Comparison of ENCODE assay signal across 21 cellular contexts in the genomic region with DNA sequence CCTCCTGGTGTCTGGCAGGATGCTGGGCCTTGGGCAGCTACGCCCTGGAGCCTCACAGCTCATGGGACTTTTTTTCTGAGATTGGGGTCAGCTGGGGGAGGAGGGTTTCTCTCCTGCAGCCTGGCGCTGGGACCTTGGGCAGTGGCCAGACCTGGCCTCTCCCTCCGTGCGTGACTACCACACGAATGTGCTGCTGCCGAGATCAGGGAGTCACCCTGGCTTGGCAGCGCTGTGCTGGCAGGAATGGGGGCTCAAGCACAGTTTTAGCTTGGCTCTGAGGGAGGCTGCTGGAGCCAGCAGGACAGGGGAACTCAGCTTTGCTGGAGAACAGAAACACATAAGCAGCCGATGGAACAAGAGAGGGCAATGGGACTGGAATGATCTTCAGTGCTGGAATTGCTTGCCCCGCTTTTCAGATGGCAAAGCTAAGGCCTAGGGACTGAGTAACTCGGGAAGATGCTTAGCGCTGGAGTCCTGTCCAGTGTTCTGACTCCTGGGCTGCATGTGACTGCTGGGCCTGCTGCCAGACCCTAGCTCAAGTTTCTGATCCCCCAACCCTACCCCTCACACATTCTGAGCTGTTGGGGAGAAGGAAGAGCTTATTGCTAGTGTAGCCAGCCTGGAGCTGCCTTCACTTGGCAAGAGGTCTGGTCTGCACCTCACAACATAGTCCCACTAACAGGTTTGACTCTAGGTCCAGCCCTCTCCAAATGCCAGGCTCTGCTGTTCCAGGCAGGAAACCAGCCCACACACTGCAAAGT.
DNase-seq lines count a peak whose midpoint lies in the region; ATAC-seq, FAIRE-seq and TF ChIP-seq lines count a peak whose summit lies in the region.
"Had no signal": no experiment of that assay in that cellular context is flagged by ENCODE, and none has a peak within 500 bp of the region (broad histone marks: within the 10 kb centered on the region; RNA-seq: fewer than 3 reads in every experiment).

No MANE protein-coding gene starts in this region.

- H2AFZ ChIP-seq in H1 (ENCODE audit: low read length) (no peak overlapping the region), mesenchymal stem cell (ENCODE audit: low read depth, low read length) (no peak overlapping the region)

- DNase-seq in Right ventricle myocardium inferior (ENCODE audit: missing footprints) (no peak), cardiac septum (ENCODE audit: low spot score) (no peak), H1 (ENCODE audit: low read depth in 1 of 2, low spot score in 2 of 2) (no peak), mesenchymal stem cell (no peak), aorta (peak; percentile 69 to 86)
- no peak for DNase-seq in stimulated activated naive CD8-positive, alpha-beta T cell treated with anti-CD3 and anti-CD28 coated beads, Interleukin-15, amount 100 ng/mL, for 72 hours
- DNase-seq in activated CD4-positive, alpha-beta T cell treated with anti-CD3 and anti-CD28 coated beads, Interleukin-2, amount 50 U/mL, for 48 hours: no peak
- DNase-seq: activated CD4-positive, alpha-beta T cell treated with anti-CD3 and anti-CD28 coated beads for 36 hours; activated naive CD4-positive, alpha-beta T cell treated with anti-CD3 and anti-CD28 coated beads, Interleukin-2, amount 50 U/mL, for 16 hours; activated T-cell treated with anti-CD3 and anti-CD28 coated beads for 4 hours; CD8-positive, alpha-beta T cell; effector memory CD4-positive, alpha-beta T cell; gastrocnemius medialis; Kasumi-1; midbrain; NCI-H1930; NCI-H69; RPMI8226; T-helper 17 cell had no signal

- H2AK5ac ChIP-seq in H1 (ENCODE audit: low read depth, low read length) (no peak overlapping the region), mesenchymal stem cell (ENCODE audit: low read length, severe bottlenecking) (no peak overlapping the region)

- H3K4ac ChIP-seq in H1 (replicated peaks; ENCODE audit: insufficient read length, low read depth, low read length): no peak overlapping the region
- H3K4ac ChIP-seq in mesenchymal stem cell (ENCODE audit: low read depth in 1 of 2, low read length in 2 of 2): peak overlapping the region; percentile 41 to 54

- H4K91ac ChIP-seq in H1 (replicated peaks; ENCODE audit: insufficient read length, low read length) (no peak overlapping the region), mesenchymal stem cell (ENCODE audit: low read length) (peak overlapping the region; percentile 65)

- peak overlapping the region; percentile 5; the same call in 1 of the 2 replicates for H4K8ac ChIP-seq in H1 (ENCODE audit: extremely low read depth, insufficient read depth, low read length)
- peak overlapping the region; percentile 29 for H4K8ac ChIP-seq in mesenchymal stem cell (ENCODE audit: low read length)

- intact Hi-C loops in Right ventricle myocardium inferior (cut with DNase I) (no loop called here), cardiac septum (cut with DNase I) (loop anchor here (5.0 kb wide), 1 partner anchor 37 kb away; no protein-coding TSS in a partner anchor), aorta (cut with DNase I) (no loop called here)

- no peak for TF ChIP-seq RAD21 in H1 (IDR thresholded peaks at IDR 0.05 in 1 of 2, conservative IDR thresholded peaks at IDR 0.05 in 1 of 2; ENCODE audit: low read depth in 2 of 2, low read length in 2 of 2)

- no peak overlapping the region for H4K5ac ChIP-seq in H1 (ENCODE audit: insufficient read length, low read depth, low read length)

- no peak overlapping the region for H3K9ac ChIP-seq in H1 (replicated peaks in 1 of 4; ENCODE audit: extremely low read depth in 1 of 4, low read depth in 3 of 4, low read length in 3 of 4)
- H3K9ac ChIP-seq in mesenchymal stem cell (ENCODE audit: low read length): peak overlapping the region; percentile 42

- ATAC-seq in Right ventricle myocardium inferior (peak; percentile 67), aorta (ENCODE audit: low FRiP score) (peak; percentile 34), GM19395 (IDR thresholded peaks at IDR 0.05; ENCODE audit: unreplicated experiment) (no peak)
- no peak for ATAC-seq in stimulated activated naive CD8-positive, alpha-beta T cell treated with anti-CD3 and anti-CD28 coated beads, Interleukin-15, amount 100 ng/mL, for 72 hours
- ATAC-seq: activated CD4-positive, alpha-beta T cell treated with anti-CD3 and anti-CD28 coated beads for 36 hours; CD8-positive, alpha-beta T cell; gastrocnemius medialis; GM12878; T-helper 17 cell had no signal

- H3K27ac ChIP-seq in H1 (ENCODE audit: low read depth, low read length) (no peak overlapping the region), mesenchymal stem cell (ENCODE audit: low read length, poor library complexity, severe bottlenecking) (no peak overlapping the region), aorta (ENCODE audit: low read depth in 1 of 2, low read length in 2 of 2) (no peak overlapping the region)
- H3K27ac ChIP-seq: gastrocnemius medialis had no signal

- no peak for TF ChIP-seq CTCF in H1 (IDR thresholded peaks at IDR 0.05; ENCODE audit: control extremely low read depth in 1 of 3, insufficient read depth in 1 of 3, low read depth in 1 of 3, low read length in 3 of 3)

- H3K27me3 ChIP-seq in H1 (replicated peaks in 1 of 4; ENCODE audit: control insufficient read depth in 3 of 4, extremely low read depth in 1 of 4, insufficient read depth in 3 of 4, low read length in 3 of 4): no peaks in the 10 kb centered on the region
- H3K27me3 ChIP-seq in mesenchymal stem cell (ENCODE audit: control insufficient read depth in 1 of 2, insufficient read depth in 1 of 2, low read length in 2 of 2): no peaks in the 10 kb centered on the region
- no peaks in the 10 kb centered on the region for H3K27me3 ChIP-seq in aorta (ENCODE audit: control insufficient read depth in 1 of 2, insufficient read depth in 2 of 2, low read length in 1 of 2)
- H3K27me3 ChIP-seq: gastrocnemius medialis had no signal

- no peaks in the 10 kb centered on the region for H3K9me3 Mint-ChIP-seq in stimulated activated naive CD8-positive, alpha-beta T cell treated with anti-CD3 and anti-CD28 coated beads, Interleukin-15, amount 100 ng/mL, for 72 hours
- H3K9me3 Mint-ChIP-seq: CD8-positive, alpha-beta T cell had no signal

- no peaks in the 10 kb centered on the region for H3K79me1 ChIP-seq in H1 (ENCODE audit: low read depth, low read length)
- peaks cover 44% of the 10 kb centered on the region for H3K79me1 ChIP-seq in mesenchymal stem cell (replicated peaks; ENCODE audit: low read length, poor library complexity, severe bottlenecking)

- H3K36me3 ChIP-seq in H1 (ENCODE audit: control insufficient read depth in 2 of 4, insufficient read depth in 4 of 4, low read length in 3 of 4): no peaks in the 10 kb centered on the region
- peaks cover 10 to 17% of the 10 kb centered on the region in 2 experiments for H3K36me3 ChIP-seq in mesenchymal stem cell (ENCODE audit: control insufficient read depth in 1 of 2, insufficient read depth in 2 of 2, low read depth in 1 of 2, low read length in 2 of 2)
- no peaks in the 10 kb centered on the region for H3K36me3 ChIP-seq in aorta (ENCODE audit: control insufficient read depth in 1 of 2, insufficient read depth in 2 of 2, low read length in 1 of 2)
- H3K36me3 ChIP-seq: gastrocnemius medialis had no signal

- H3K14ac ChIP-seq in H1 (ENCODE audit: insufficient read length) (no peak overlapping the region), mesenchymal stem cell (ENCODE audit: low read length in 2 of 2) (peak overlapping the region in 1 of 2 experiments; percentile 74)

- no peaks in the 10 kb centered on the region for H3K79me2 ChIP-seq in H1 (ENCODE audit: control insufficient read depth in 1 of 2, insufficient read depth in 2 of 2, low read length in 2 of 2)

- H3K4me1 Mint-ChIP-seq in stimulated activated naive CD8-positive, alpha-beta T cell treated with anti-CD3 and anti-CD28 coated beads, Interleukin-15, amount 100 ng/mL, for 72 hours: no peaks in the 10 kb centered on the region
- H3K4me1 Mint-ChIP-seq: activated CD4-positive, alpha-beta T cell treated with anti-CD3 and anti-CD28 coated beads for 36 hours; T-helper 17 cell had no signal

- no peak overlapping the region for H2BK12ac ChIP-seq in H1 (ENCODE audit: low read depth, low read length)
- H2BK12ac ChIP-seq in mesenchymal stem cell (ENCODE audit: low read length in 2 of 2): peak overlapping the region; percentile 34 to 83

- no peak for TF ChIP-seq POLR2A in H1 (IDR thresholded peaks at IDR 0.05; ENCODE audit: control extremely low read depth in 1 of 2, low read depth in 2 of 2, low read length in 2 of 2)

- H3K4me3 Mint-ChIP-seq in stimulated activated naive CD8-positive, alpha-beta T cell treated with anti-CD3 and anti-CD28 coated beads, Interleukin-15, amount 100 ng/mL, for 72 hours: no peak overlapping the region
- H3K4me3 Mint-ChIP-seq: activated CD4-positive, alpha-beta T cell treated with anti-CD3 and anti-CD28 coated beads for 36 hours; CD8-positive, alpha-beta T cell; T-helper 17 cell had no signal

- no peak overlapping the region for H2BK120ac ChIP-seq in H1 (replicated peaks; ENCODE audit: low read depth, low read length)
- no peak overlapping the region for H2BK120ac ChIP-seq in mesenchymal stem cell (ENCODE audit: low read depth, low read length)

- CTCF ChIA-PET in H1 (lab: Charles Lee; ENCODE audit: partially characterized antibody): interaction anchor here (0.6 to 3.8 kb wide), 14 partner anchors 9 to 251 kb away, joined by 3 to 21 read pairs (median 3); no protein-coding TSS in a partner anchor

- no peak overlapping the region for H2BK15ac ChIP-seq in H1 (ENCODE audit: low read length)
- no peak overlapping the region for H2BK15ac ChIP-seq in mesenchymal stem cell (ENCODE audit: low read depth, poor library complexity, severe bottlenecking)

- H3K4me2 ChIP-seq in H1 (ENCODE audit: insufficient read depth in 1 of 2, low read depth in 2 of 2, low read length in 2 of 2) (no peak overlapping the region), mesenchymal stem cell (ENCODE audit: low read length, poor library complexity, severe bottlenecking) (no peak overlapping the region)

- WGBS in H1 (ENCODE audit: extremely low coverage in 1 of 2, insufficient coverage in 1 of 2, insufficient read length in 1 of 2, insufficient replicate concordance in 2 of 2, low coverage in 1 of 2, low lambda C conversion rate in 2 of 2, missing lambda C conversion rate in 1 of 2), 2 experiments: 82% methylated on average over 11 of the region's 11 CpGs; no CpG with 5 or more reads in 1 of the 2 experiments
- WGBS in mesenchymal stem cell: 91% methylated on average over 9 of the region's 11 CpGs
- 16 to 23% methylated on average over 10 to 11 of the region's 11 CpGs for WGBS in aorta, 2 donors

- H3K23ac ChIP-seq in H1 (ENCODE audit: insufficient read length) (no peak overlapping the region), mesenchymal stem cell (ENCODE audit: low read length in 2 of 2) (no peak overlapping the region)

- H3K4me1 ChIP-seq in H1 (replicated peaks in 1 of 4; ENCODE audit: control insufficient read depth in 3 of 4, insufficient read depth in 4 of 4, low read length in 3 of 4): 0 out of 7 replicates have a peak, but pooled peaks cover 0 to 3% (median 0%) of the 10 kb centered on the region in 4 experiments
- peaks cover 12% of the 10 kb centered on the region for H3K4me1 ChIP-seq in mesenchymal stem cell (ENCODE audit: control insufficient read depth, insufficient read depth, low read depth, low read length)
- H3K4me1 ChIP-seq in aorta (ENCODE audit: control insufficient read depth in 1 of 2, insufficient read depth in 2 of 2, low read length in 2 of 2): no peaks in the 10 kb centered on the region

- H4K20me1 ChIP-seq in H1 (replicated peaks in 1 of 2; ENCODE audit: control insufficient read depth in 1 of 2, insufficient read depth in 2 of 2, low read length in 2 of 2): peaks cover 1 to 2% of the 10 kb centered on the region in 2 experiments

- no peak for TF ChIP-seq EP300 in H1 (IDR thresholded peaks at IDR 0.05; ENCODE audit: borderline replicate concordance in 1 of 2, low read depth in 2 of 2, low read length in 2 of 2)

- peaks cover 3% of the 10 kb centered on the region; the same call in 1 of the 2 replicates for H3K23me2 ChIP-seq in H1 (ENCODE audit: low read depth, low read length)

- no peak overlapping the region for H2BK20ac ChIP-seq in H1 (ENCODE audit: low read length)

- H2BK5ac ChIP-seq in H1 (ENCODE audit: low read depth, low read length) (no peak overlapping the region), mesenchymal stem cell (ENCODE audit: low read depth, low read length, poor library complexity, severe bottlenecking) (no peak overlapping the region)

- POLR2A ChIA-PET in H1 (lab: Charles Lee; ENCODE audit: partially characterized antibody): interaction anchor here (0.8 to 1.4 kb wide), 3 partner anchors 10 to 106 kb away, joined by 3 to 4 read pairs (median 4); no protein-coding TSS in a partner anchor

- H3K4me3 ChIP-seq in H1 (ENCODE audit: extremely low read depth in 1 of 4, insufficient read depth in 2 of 4, low read depth in 3 of 4, low read length in 4 of 4) (no peak overlapping the region), mesenchymal stem cell (ENCODE audit: insufficient read depth in 1 of 2, low read depth in 1 of 2, low read length in 2 of 2) (no peak overlapping the region), aorta (ENCODE audit: low read length in 2 of 2) (no peak overlapping the region)
- H3K4me3 ChIP-seq: gastrocnemius medialis, GM12878 had no signal

- peak overlapping the region in 1 of 2 donors; percentile 51 for H3K27ac Mint-ChIP-seq in stimulated activated naive CD8-positive, alpha-beta T cell treated with anti-CD3 and anti-CD28 coated beads, Interleukin-15, amount 100 ng/mL, for 72 hours
- H3K27ac Mint-ChIP-seq: activated CD4-positive, alpha-beta T cell treated with anti-CD3 and anti-CD28 coated beads for 36 hours; CD8-positive, alpha-beta T cell; T-helper 17 cell had no signal

- H3K9me3 ChIP-seq in H1 (ENCODE audit: insufficient read depth in 2 of 2, low read depth in 1 of 2, low read length in 1 of 2) (no peaks in the 10 kb centered on the region), mesenchymal stem cell (ENCODE audit: control insufficient read depth, low read length) (no peaks in the 10 kb centered on the region), aorta (ENCODE audit: control insufficient read depth, low read length) (no peaks in the 10 kb centered on the region)
- H3K9me3 ChIP-seq: gastrocnemius medialis had no signal

- no peak overlapping the region for H3K18ac ChIP-seq in H1 (ENCODE audit: extremely low read depth, low read length)
- H3K18ac ChIP-seq in mesenchymal stem cell (ENCODE audit: low read depth in 1 of 2, low read length in 2 of 2): peak overlapping the region; percentile 56 to 79

- no peaks in the 10 kb centered on the region for H3K27me3 Mint-ChIP-seq in stimulated activated naive CD8-positive, alpha-beta T cell treated with anti-CD3 and anti-CD28 coated beads, Interleukin-15, amount 100 ng/mL, for 72 hours
- H3K27me3 Mint-ChIP-seq: activated CD4-positive, alpha-beta T cell treated with anti-CD3 and anti-CD28 coated beads for 36 hours had no signal

- no peak overlapping the region for H3K56ac ChIP-seq in H1 (replicated peaks; ENCODE audit: insufficient read length, low read depth, low read length)

- FAIRE-seq in H1 (lab: Jason Lieb, UNC): no peak
- FAIRE-seq: GM12878 had no signal

Comparison
In these comparisons a context has a peak if more than half of its experiments do, and no peak if none do; other contexts are left out.
1. ATAC-seq: peak in Right ventricle myocardium inferior (single experiment) and aorta (single experiment); none in stimulated activated naive CD8-positive, alpha-beta T cell treated with anti-CD3 and anti-CD28 coated beads, Interleukin-15, amount 100 ng/mL, for 72 hours (single experiment) and GM19395 (single experiment).
2. DNase-seq: peak in aorta (2 of 2); none in Right ventricle myocardium inferior (single experiment), cardiac septum (single experiment), H1 (0 of 2), mesenchymal stem cell (single experiment), stimulated activated naive CD8-positive, alpha-beta T cell treated with anti-CD3 and anti-CD28 coated beads, Interleukin-15, amount 100 ng/mL, for 72 hours (0 of 2) and activated CD4-positive, alpha-beta T cell treated with anti-CD3 and anti-CD28 coated beads, Interleukin-2, amount 50 U/mL, for 48 hours (0 of 2).